16 cellular contexts compared by ENCODE assay signal in genomic region chr6:36550473-36551000, GRCh38. TPM values are rescaled to one million over a fixed set of nuclear protein-coding genes. Genes with fewer than 3 reads are reported as not detected.
DNase-seq lines count a peak whose midpoint lies in the region; ATAC-seq, FAIRE-seq and TF ChIP-seq lines count a peak whose summit lies in the region.
"Had no signal": no experiment of that assay in that cellular context is flagged by ENCODE, and none has a peak within 500 bp of the region (broad histone marks: within the 10 kb centered on the region; RNA-seq: fewer than 3 reads in every experiment).

No MANE protein-coding gene starts in this region.

- no peaks in the 10 kb centered on the region for H4K20me1 ChIP-seq in HepG2 (ENCODE audit: insufficient read depth, low read length)
- no peaks in the 10 kb centered on the region for H4K20me1 ChIP-seq in GM12878 (ENCODE audit: control insufficient read depth, insufficient read depth)
- no peaks in the 10 kb centered on the region for H4K20me1 ChIP-seq in MM.1S (ENCODE audit: insufficient read depth, low read length)
- peaks cover 10% of the 10 kb centered on the region for H4K20me1 ChIP-seq in smooth muscle cell (ENCODE audit: low read depth)

- no TSS peak for BruUV-seq in HepG2 (replicated peaks; lab: Mats Ljungman, UMichigan)
- no TSS peak for BruUV-seq in GM12878 (replicated peaks; lab: Mats Ljungman, UMichigan)

- CTCF ChIA-PET in HepG2 (lab: Yijun Ruan, JAX; ENCODE audit: low intra/inter-chr PET ratio, low total read pairs) = no interaction called here
- CTCF ChIA-PET in GM12878 (lab: Yijun Ruan, JAX) = interaction anchor here (0.8 to 1.1 kb wide), 2 partner anchors 9 to 29 kb away, joined by 3 read pairs; no protein-coding TSS in a partner anchor

- no peaks in the 10 kb centered on the region for H3K9me3 Mint-ChIP-seq in T-helper 2 cell treated with Interferon-gamma antibody and Interleukin-4, amounts not matched to agents 5 μg/mL and 100 μg/mL, for 36 hours

- FAIRE-seq in HepG2 (lab: Jason Lieb, UNC) = no peak
- FAIRE-seq in GM12878 (lab: Jason Lieb, UNC) = no peak
- FAIRE-seq: A204.1 had no signal

- H3K36me3 ChIP-seq in HepG2 (replicated peaks in 1 of 2; ENCODE audit: control insufficient read depth in 1 of 2, insufficient read depth in 2 of 2, low read length in 2 of 2) (no peaks in the 10 kb centered on the region), right lobe of liver (no peaks in the 10 kb centered on the region), GM12878 (ENCODE audit: control insufficient read depth in 2 of 2, insufficient read depth in 2 of 2, low read length in 1 of 2) (no peaks in the 10 kb centered on the region), MM.1S (replicated peaks; ENCODE audit: insufficient read depth, low read length) (no peaks in the 10 kb centered on the region), smooth muscle cell (ENCODE audit: low read depth) (no peaks in the 10 kb centered on the region)
- H3K36me3 ChIP-seq: SJCRH30 had no signal

- H3K79me2 ChIP-seq in HepG2 (ENCODE audit: insufficient read depth, low read length) = peaks cover 16% of the 10 kb centered on the region
- H3K79me2 ChIP-seq in GM12878 (ENCODE audit: control insufficient read depth, insufficient read depth, low read length) = peaks cover 17% of the 10 kb centered on the region
- peaks cover 17% of the 10 kb centered on the region for H3K79me2 ChIP-seq in MM.1S (ENCODE audit: low read length)
- peaks cover 13% of the 10 kb centered on the region for H3K79me2 ChIP-seq in smooth muscle cell (ENCODE audit: low read depth)

- H3K9me3 ChIP-seq in HepG2 (ENCODE audit: low read length) (no peaks in the 10 kb centered on the region), right lobe of liver (no peaks in the 10 kb centered on the region), GM12878 (replicated peaks; ENCODE audit: control insufficient read depth, insufficient read depth, low read length) (no peaks in the 10 kb centered on the region), MM.1S (replicated peaks; ENCODE audit: insufficient read depth, low read length) (no peaks in the 10 kb centered on the region), smooth muscle cell (replicated peaks; ENCODE audit: low read depth) (no peaks in the 10 kb centered on the region)
- H3K9me3 ChIP-seq: SJCRH30 had no signal

- H3K4me3 ChIP-seq in HepG2 (replicated peaks in 1 of 3; ENCODE audit: insufficient read depth in 1 of 3, low read depth in 2 of 3, low read length in 3 of 3) = no peak overlapping the region
- H3K4me3 ChIP-seq in right lobe of liver = no peak overlapping the region
- no peak overlapping the region for H3K4me3 ChIP-seq in GM12878
- H3K4me3 ChIP-seq in MM.1S (ENCODE audit: low read length) = no peak overlapping the region
- no peak overlapping the region for H3K4me3 ChIP-seq in smooth muscle cell
- H3K4me3 ChIP-seq: PC-9, SJCRH30 had no signal

- DNase-seq in HepG2 (ENCODE audit: low spot score) (no peak), right lobe of liver (no peak), NAMALWA (ENCODE audit: low spot score) (peak; percentile 71), GM12878 (ENCODE audit: low read depth, low spot score) (no peak), MM.1S (no peak), smooth muscle cell (lab: John Stamatoyannopoulos, UW; ENCODE audit: unreplicated experiment) (no peak)
- DNase-seq in T-helper 2 cell treated with Interferon-gamma antibody and Interleukin-4, amounts not matched to agents 5 μg/mL and 100 μg/mL, for 36 hours (ENCODE audit: low spot score) = no peak
- DNase-seq: H7, NCI-H1092 treated with DMSO at 0.1 percent for 48 hours, NCI-H1694, NCI-H226, PC-9, SJCRH30 had no signal

- TF ChIP-seq EP300 in HepG2 (IDR thresholded peaks at IDR 0.05; ENCODE audit: low read depth in 2 of 2, low read length in 2 of 2) = no peak
- no peak for TF ChIP-seq EP300 in HepG2 (CRISPR knock-in tag; IDR thresholded peaks at IDR 0.05; ENCODE audit: borderline replicate concordance)
- no peak for TF ChIP-seq EP300 in GM12878 (IDR thresholded peaks at IDR 0.05; ENCODE audit: borderline replicate concordance in 1 of 2, control insufficient read depth in 1 of 2, low read depth in 2 of 2, low read length in 2 of 2)

- POLR2A ChIA-PET in HepG2 (lab: Yijun Ruan, JAX) (no interaction called here), GM12878 (lab: Charles Lee) (no interaction called here)

- peaks cover 9% of the 10 kb centered on the region for H3K36me3 Mint-ChIP-seq in T-helper 2 cell treated with Interferon-gamma antibody and Interleukin-4, amounts not matched to agents 5 μg/mL and 100 μg/mL, for 36 hours (ENCODE audit: low read depth)
- H3K36me3 Mint-ChIP-seq: CD14-positive monocyte had no signal

- RAD21 ChIA-PET in GM12878 (lab: Charles Lee; ENCODE audit: unreplicated experiment) = no interaction called here

- in situ Hi-C loops in HepG2 (cut with HindIII; ENCODE audit: extremely low pct_ligation_motif_present, low pct_unique_long_range_greater_than_20kb) (no loop called here), GM12878 (cut with MboI) (no loop called here)

- no peak overlapping the region for H3K27ac ChIP-seq in HepG2 (ENCODE audit: extremely low read length, insufficient read depth, low read length)
- no peak overlapping the region for H3K27ac ChIP-seq in right lobe of liver
- H3K27ac ChIP-seq in GM12878 (ENCODE audit: control insufficient read depth, insufficient read depth) = no peak overlapping the region
- no peak overlapping the region for H3K27ac ChIP-seq in MM.1S (ENCODE audit: low read length)
- no peak overlapping the region for H3K27ac ChIP-seq in smooth muscle cell (ENCODE audit: low read depth)
- H3K27ac ChIP-seq: PC-9, SJCRH30 had no signal

- H3K27me3 Mint-ChIP-seq in T-helper 2 cell treated with Interferon-gamma antibody and Interleukin-4, amounts not matched to agents 5 μg/mL and 100 μg/mL, for 36 hours (ENCODE audit: low read depth) = peaks cover 3% of the 10 kb centered on the region

- no peak for ATAC-seq in HepG2
- no peak for ATAC-seq in right lobe of liver
- no peak for ATAC-seq in GM12878
- no peak for ATAC-seq in HG03159 (IDR thresholded peaks at IDR 0.05; ENCODE audit: unreplicated experiment)

- no peaks in the 10 kb centered on the region for H3K9me2 ChIP-seq in MM.1S (replicated peaks; ENCODE audit: insufficient read depth, low read length)

- no peak overlapping the region for H2AFZ ChIP-seq in HepG2 (ENCODE audit: low read length)
- H2AFZ ChIP-seq in GM12878 (ENCODE audit: control insufficient read depth, low read depth, low read length) = no peak overlapping the region
- H2AFZ ChIP-seq in MM.1S (ENCODE audit: low read length) = no peak overlapping the region
- no peak overlapping the region for H2AFZ ChIP-seq in smooth muscle cell (ENCODE audit: low read depth)
- H2AFZ ChIP-seq: PC-9 had no signal

- H3K4me1 ChIP-seq in HepG2 (ENCODE audit: insufficient read depth, low read length) (peaks cover 22% of the 10 kb centered on the region), right lobe of liver (peaks cover 0 to 6% (median 2%) of the 10 kb centered on the region in 4 donors), GM12878 (ENCODE audit: control insufficient read depth, insufficient read depth, low read length) (peaks cover 7% of the 10 kb centered on the region; the same call in 1 of the 2 replicates), MM.1S (ENCODE audit: low read length) (peaks cover 29% of the 10 kb centered on the region), smooth muscle cell (ENCODE audit: low read depth) (peaks cover 9% of the 10 kb centered on the region)

- H3K4me2 ChIP-seq in HepG2 (ENCODE audit: low read depth, low read length) (no peak overlapping the region), GM12878 (ENCODE audit: control insufficient read depth, insufficient read depth) (no peak overlapping the region), MM.1S (ENCODE audit: low read depth, low read length) (no peak overlapping the region), smooth muscle cell (no peak overlapping the region)
- H3K4me2 ChIP-seq: PC-9 had no signal

- H3K27ac Mint-ChIP-seq in T-helper 2 cell treated with Interferon-gamma antibody and Interleukin-4, amounts not matched to agents 5 μg/mL and 100 μg/mL, for 36 hours = no peak overlapping the region
- H3K27ac Mint-ChIP-seq: CD14-positive monocyte had no signal

- no peak for TF ChIP-seq RAD21 in HepG2 (CRISPR knock-in tag; IDR thresholded peaks at IDR 0.05)
- TF ChIP-seq RAD21 in GM12878 (IDR thresholded peaks at IDR 0.05; ENCODE audit: insufficient read depth, low read depth, low read length) = no peak

- SMC1A ChIA-PET in GM12878 (lab: Charles Lee; ENCODE audit: uncharacterized antibody, unreplicated experiment) = interaction anchor here (0.5 to 1.3 kb wide), 3 partner anchors 9 to 110 kb away, joined by 3 to 7 read pairs (median 3); no protein-coding TSS in a partner anchor

- TF ChIP-seq POLR2A in HepG2 (IDR thresholded peaks at IDR 0.05; ENCODE audit: insufficient read depth in 1 of 2, low read depth in 2 of 2, low read length in 2 of 2) = no peak
- no peak for TF ChIP-seq POLR2A in right lobe of liver (IDR thresholded peaks at IDR 0.05)
- no peak for TF ChIP-seq POLR2A in GM12878 (IDR thresholded peaks at IDR 0.05; ENCODE audit: low read depth, low read length)

- peaks cover 20% of the 10 kb centered on the region for H3K4me1 Mint-ChIP-seq in T-helper 2 cell treated with Interferon-gamma antibody and Interleukin-4, amounts not matched to agents 5 μg/mL and 100 μg/mL, for 36 hours (ENCODE audit: low read depth)

- 14% methylated on average over 1 of the region's 1 CpG for WGBS in HepG2 (ENCODE audit: low lambda C conversion rate)
- WGBS in right lobe of liver (ENCODE audit: insufficient coverage, low coverage, low lambda C conversion rate, missing lambda C conversion rate) = 75% methylated on average over 1 of the region's 1 CpG
- 50% methylated on average over 1 of the region's 1 CpG for WGBS in GM12878 (ENCODE audit: insufficient coverage, insufficient replicate concordance, low lambda C conversion rate, missing lambda C conversion rate)
- 95% methylated on average over 1 of the region's 1 CpG for WGBS in smooth muscle cell (ENCODE audit: low lambda C conversion rate)

- H3K27me3 ChIP-seq in HepG2 (ENCODE audit: control insufficient read depth in 1 of 2, insufficient read depth in 2 of 2, low read length in 2 of 2) (peaks cover 0 to 1% of the 10 kb centered on the region in 2 experiments; a peak in 3 of 5 replicates), right lobe of liver (no peaks in the 10 kb centered on the region), GM12878 (replicated peaks in 1 of 2; ENCODE audit: control insufficient read depth in 2 of 2, insufficient read depth in 2 of 2, low read length in 1 of 2) (no peaks in the 10 kb centered on the region), MM.1S (replicated peaks; ENCODE audit: insufficient read depth, low read length) (no peaks in the 10 kb centered on the region), smooth muscle cell (ENCODE audit: low read depth) (no peaks in the 10 kb centered on the region)
- H3K27me3 ChIP-seq: SJCRH30 had no signal

- TF ChIP-seq CTCF in HepG2 (CRISPR knock-in tag; IDR thresholded peaks at IDR 0.05) (no peak), right lobe of liver (IDR thresholded peaks at IDR 0.05) (no peak), GM12878 (IDR thresholded peaks at IDR 0.05 in 2 of 3, conservative IDR thresholded peaks at IDR 0.05 in 1 of 3; ENCODE audit: control insufficient read depth in 2 of 3, extremely low read depth in 1 of 3, insufficient read depth in 1 of 3, low read depth in 3 of 3, low read length in 3 of 3) (no peak), MM.1S (IDR thresholded peaks at IDR 0.05; ENCODE audit: low read length) (no peak), smooth muscle cell (IDR thresholded peaks at IDR 0.05; ENCODE audit: borderline replicate concordance, insufficient read depth, poor library complexity, severe bottlenecking) (no peak)

- intact Hi-C loops in HepG2 (cut with micrococcal nuclease; ENCODE audit: unreplicated experiment) = no loop called here
- intact Hi-C loops in right lobe of liver (cut with DNase I) = no loop called here
- intact Hi-C loops in GM12878 (cut with micrococcal nuclease; ENCODE audit: unreplicated experiment) = no loop called here

- H3K9ac ChIP-seq in HepG2 (ENCODE audit: insufficient read depth, low read depth, low read length) = no peak overlapping the region
- no peak overlapping the region for H3K9ac ChIP-seq in GM12878 (ENCODE audit: control insufficient read depth, insufficient read depth, low read length)
- H3K9ac ChIP-seq in MM.1S (ENCODE audit: low read length) = no peak overlapping the region
- no peak overlapping the region for H3K9ac ChIP-seq in smooth muscle cell (ENCODE audit: low read depth)

- H3F3A ChIP-seq in MM.1S (ENCODE audit: insufficient read depth, low read length) (peaks cover 12% of the 10 kb centered on the region; the same call in 1 of the 2 replicates), smooth muscle cell (ENCODE audit: low read depth) (peaks cover 8% of the 10 kb centered on the region)

- no peak overlapping the region for H3K4me3 Mint-ChIP-seq in T-helper 2 cell treated with Interferon-gamma antibody and Interleukin-4, amounts not matched to agents 5 μg/mL and 100 μg/mL, for 36 hours
- H3K4me3 Mint-ChIP-seq: CD14-positive monocyte had no signal

RNA-seq across cellular contexts. Expression of gene STK38, which starts 3.3 kb away (rescaled TPM):
- total RNA-seq in HepG2 (2016; rRNA removed; fragmentation: Illumina TruSeq; extraction: Trizol) (20.7 and 25.5 TPM in 2 replicates), right lobe of liver (10 to 100 TPM; 12.5 to 19.2 (median 16.1) TPM), GM12878 (2014; rRNA removed) (9.4 and 10.5 TPM in 2 replicates), GM12878 (2014; rRNA removed; fragmentation: Illumina TruSeq; extraction: Trizol) (13.6 and 13.7 TPM in 2 replicates), GM12878 (2021) (13.1 and 15.4 TPM in 2 replicates), smooth muscle cell (34.6 and 38.3 TPM in 2 replicates)
- 3.6 and 4.8 TPM in 2 replicates for total RNA-seq in HepG2 (2016; cell fraction: cytosol; rRNA removed; fragmentation: Illumina TruSeq; extraction: Trizol; ENCODE audit: low read depth)
- total RNA-seq in HepG2 (2016; cell fraction: insoluble cytoplasmic fraction; rRNA removed; fragmentation: Illumina TruSeq; extraction: Trizol) = 20.5 and 24.3 TPM in 2 replicates
- 8.8 and 9.2 TPM in 2 replicates for total RNA-seq in HepG2 (2016; cell fraction: membrane; rRNA removed; fragmentation: Illumina TruSeq; extraction: Trizol)
- 16.9 and 18.3 TPM in 2 replicates for total RNA-seq in HepG2 (2016; cell fraction: nucleus; rRNA removed; fragmentation: Illumina TruSeq; extraction: Trizol)
- polyA plus RNA-seq in HepG2 (2011; rRNA removed) (10.3 and 10.7 TPM in 2 replicates), GM12878 (2011; rRNA removed) (13.5 and 17.0 TPM in 2 replicates), GM12878 (2014; fragmentation: Illumina TruSeq; extraction: Trizol) (18.7 and 22.1 TPM in 2 replicates), GM12878 (2014; fragmentation: Nextera tagmentation; extraction: Ambion mirVana) (1 to 10 TPM; 4.1 to 6.6 TPM), GM12878 (2014; rRNA removed) (11.2 and 11.8 TPM in 2 replicates), GM12878 (2016; fragmentation: Nextera tagmentation; extraction: Ambion mirVana) (10 to 100 TPM; 17.1 to 17.5 TPM), smooth muscle cell (30.8 and 34.5 TPM in 2 replicates)
- 5.2 and 7.9 TPM in 2 replicates for polyA plus RNA-seq in HepG2 (2011; cell fraction: cytosol; rRNA removed)
- polyA plus RNA-seq in HepG2 (2011; cell fraction: nucleus; rRNA removed) = 17.4 and 18.6 TPM in 2 replicates
- 14.4 and 14.8 TPM in 2 replicates for polyA plus RNA-seq in HepG2 (2012)
- 1.2 and 1.3 TPM in 2 replicates for polyA plus RNA-seq in HepG2 (2016; cell fraction: cytosol; fragmentation: Illumina TruSeq; extraction: Trizol; ENCODE audit: low read depth)
- 21.9 and 22.8 TPM in 2 replicates for polyA plus RNA-seq in HepG2 (2016; cell fraction: insoluble cytoplasmic fraction; fragmentation: Illumina TruSeq; extraction: Trizol; ENCODE audit: low read depth)
- polyA plus RNA-seq in HepG2 (2016; cell fraction: membrane; fragmentation: Illumina TruSeq; extraction: Trizol; ENCODE audit: low read depth) = 4.0 and 4.3 TPM in 2 replicates
- 34.7 and 34.8 TPM in 2 replicates for polyA plus RNA-seq in HepG2 (2016; cell fraction: nucleus; fragmentation: Illumina TruSeq; extraction: Trizol; ENCODE audit: insufficient read depth, low read depth)
- 3.9 and 12.3 TPM in 2 replicates for polyA minus RNA-seq in HepG2 (2011; rRNA and poly(A)+ RNA removed; ENCODE audit: low replicate concordance)
- polyA minus RNA-seq in HepG2 (2011; cell fraction: cytosol; rRNA and poly(A)+ RNA removed) = 5.2 and 7.1 TPM in 2 replicates
- 11.6 and 14.5 TPM in 2 replicates for polyA minus RNA-seq in HepG2 (2011; cell fraction: nucleus; rRNA and poly(A)+ RNA removed)
- 26.5 and 28.5 TPM in 2 replicates for total RNA-seq in GM12878 (2013; cell fraction: nucleolus; rRNA removed)
- polyA plus RNA-seq in GM12878 (2011; ENCODE audit: low read depth) = 10.0 TPM
- 7.0 and 10.3 TPM in 2 replicates for polyA plus RNA-seq in GM12878 (2011; cell fraction: cytosol; rRNA removed)
- polyA plus RNA-seq in GM12878 (2011; cell fraction: nucleus; rRNA removed) = 18.9 and 19.3 TPM in 2 replicates
- polyA plus RNA-seq in GM12878 (2012) = 10.1 and 13.7 TPM in 2 replicates
- polyA minus RNA-seq in GM12878 (2011; rRNA and poly(A)+ RNA removed) = 6.7 and 7.2 TPM in 2 replicates
- 3.7 and 5.0 TPM in 2 replicates for polyA minus RNA-seq in GM12878 (2011; cell fraction: cytosol; rRNA and poly(A)+ RNA removed)
- 5.0 and 7.3 TPM in 2 replicates for polyA minus RNA-seq in GM12878 (2011; cell fraction: nucleus; rRNA and poly(A)+ RNA removed)

RNA-seq across cellular contexts. Expression of gene SRSF3, which starts 43.6 kb away (rescaled TPM):
- total RNA-seq in HepG2 (2016; rRNA removed; fragmentation: Illumina TruSeq; extraction: Trizol) = 684 and 1,115 TPM in 2 replicates
- 87.6 and 93.5 TPM in 2 replicates for total RNA-seq in HepG2 (2016; cell fraction: cytosol; rRNA removed; fragmentation: Illumina TruSeq; extraction: Trizol; ENCODE audit: low read depth)
- total RNA-seq in HepG2 (2016; cell fraction: insoluble cytoplasmic fraction; rRNA removed; fragmentation: Illumina TruSeq; extraction: Trizol) = 702 and 1,085 TPM in 2 replicates
- total RNA-seq in HepG2 (2016; cell fraction: membrane; rRNA removed; fragmentation: Illumina TruSeq; extraction: Trizol) = 160 and 205 TPM in 2 replicates
- 332 and 341 TPM in 2 replicates for total RNA-seq in HepG2 (2016; cell fraction: nucleus; rRNA removed; fragmentation: Illumina TruSeq; extraction: Trizol)
- 149 and 206 TPM in 2 replicates for polyA plus RNA-seq in HepG2 (2011; rRNA removed)
- 204 and 209 TPM in 2 replicates for polyA plus RNA-seq in HepG2 (2011; cell fraction: cytosol; rRNA removed)
- 336 and 345 TPM in 2 replicates for polyA plus RNA-seq in HepG2 (2011; cell fraction: nucleus; rRNA removed)
- 161 and 268 TPM in 2 replicates for polyA plus RNA-seq in HepG2 (2012)
- 90.1 and 97.9 TPM in 2 replicates for polyA plus RNA-seq in HepG2 (2016; cell fraction: cytosol; fragmentation: Illumina TruSeq; extraction: Trizol; ENCODE audit: low read depth)
- 1,067 and 1,144 TPM in 2 replicates for polyA plus RNA-seq in HepG2 (2016; cell fraction: insoluble cytoplasmic fraction; fragmentation: Illumina TruSeq; extraction: Trizol; ENCODE audit: low read depth)
- 123 and 146 TPM in 2 replicates for polyA plus RNA-seq in HepG2 (2016; cell fraction: membrane; fragmentation: Illumina TruSeq; extraction: Trizol; ENCODE audit: low read depth)
- polyA plus RNA-seq in HepG2 (2016; cell fraction: nucleus; fragmentation: Illumina TruSeq; extraction: Trizol; ENCODE audit: insufficient read depth, low read depth) = 510 and 537 TPM in 2 replicates
- polyA minus RNA-seq in HepG2 (2011; rRNA and poly(A)+ RNA removed; ENCODE audit: low replicate concordance) = 214 and 251 TPM in 2 replicates
- polyA minus RNA-seq in HepG2 (2011; cell fraction: cytosol; rRNA and poly(A)+ RNA removed) = 55.8 and 58.4 TPM in 2 replicates
- 453 and 553 TPM in 2 replicates for polyA minus RNA-seq in HepG2 (2011; cell fraction: nucleus; rRNA and poly(A)+ RNA removed)
- 100 to 1,000 TPM in 2 of 6 experiments, 10 to 100 TPM in 4; 36.8 to 103 (median 71.4) TPM for total RNA-seq in right lobe of liver
- total RNA-seq in GM12878 (2013; cell fraction: nucleolus; rRNA removed) = 206 and 241 TPM in 2 replicates
- 195 and 229 TPM in 2 replicates for total RNA-seq in GM12878 (2014; rRNA removed)
- total RNA-seq in GM12878 (2014; rRNA removed; fragmentation: Illumina TruSeq; extraction: Trizol) = 240 and 256 TPM in 2 replicates
- 456 and 467 TPM in 2 replicates for total RNA-seq in GM12878 (2021)
- polyA plus RNA-seq in GM12878 (2011; ENCODE audit: low read depth) = 111 TPM
- polyA plus RNA-seq in GM12878 (2011; rRNA removed) = 499 and 606 TPM in 2 replicates
- 365 and 371 TPM in 2 replicates for polyA plus RNA-seq in GM12878 (2011; cell fraction: cytosol; rRNA removed)
- polyA plus RNA-seq in GM12878 (2011; cell fraction: nucleus; rRNA removed) = 363 and 479 TPM in 2 replicates
- 225 and 308 TPM in 2 replicates for polyA plus RNA-seq in GM12878 (2012)
- 314 and 338 TPM in 2 replicates for polyA plus RNA-seq in GM12878 (2014; fragmentation: Illumina TruSeq; extraction: Trizol)
- 1,000 to 10,000 TPM in 1 of 2 experiments, 100 to 1,000 TPM in 1; 971 to 1,377 TPM for polyA plus RNA-seq in GM12878 (2014; fragmentation: Nextera tagmentation; extraction: Ambion mirVana)
- 482 and 486 TPM in 2 replicates for polyA plus RNA-seq in GM12878 (2014; rRNA removed)
- polyA plus RNA-seq in GM12878 (2016; fragmentation: Nextera tagmentation; extraction: Ambion mirVana) = 100 to 1,000 TPM; 569 to 577 TPM
- polyA minus RNA-seq in GM12878 (2011; rRNA and poly(A)+ RNA removed) = 211 and 244 TPM in 2 replicates
- polyA minus RNA-seq in GM12878 (2011; cell fraction: cytosol; rRNA and poly(A)+ RNA removed) = 69.4 and 86.1 TPM in 2 replicates
- 133 and 210 TPM in 2 replicates for polyA minus RNA-seq in GM12878 (2011; cell fraction: nucleus; rRNA and poly(A)+ RNA removed)
- total RNA-seq in smooth muscle cell = 158 and 178 TPM in 2 replicates
- 163 and 179 TPM in 2 replicates for polyA plus RNA-seq in smooth muscle cell
